In the genomic region with DNA sequence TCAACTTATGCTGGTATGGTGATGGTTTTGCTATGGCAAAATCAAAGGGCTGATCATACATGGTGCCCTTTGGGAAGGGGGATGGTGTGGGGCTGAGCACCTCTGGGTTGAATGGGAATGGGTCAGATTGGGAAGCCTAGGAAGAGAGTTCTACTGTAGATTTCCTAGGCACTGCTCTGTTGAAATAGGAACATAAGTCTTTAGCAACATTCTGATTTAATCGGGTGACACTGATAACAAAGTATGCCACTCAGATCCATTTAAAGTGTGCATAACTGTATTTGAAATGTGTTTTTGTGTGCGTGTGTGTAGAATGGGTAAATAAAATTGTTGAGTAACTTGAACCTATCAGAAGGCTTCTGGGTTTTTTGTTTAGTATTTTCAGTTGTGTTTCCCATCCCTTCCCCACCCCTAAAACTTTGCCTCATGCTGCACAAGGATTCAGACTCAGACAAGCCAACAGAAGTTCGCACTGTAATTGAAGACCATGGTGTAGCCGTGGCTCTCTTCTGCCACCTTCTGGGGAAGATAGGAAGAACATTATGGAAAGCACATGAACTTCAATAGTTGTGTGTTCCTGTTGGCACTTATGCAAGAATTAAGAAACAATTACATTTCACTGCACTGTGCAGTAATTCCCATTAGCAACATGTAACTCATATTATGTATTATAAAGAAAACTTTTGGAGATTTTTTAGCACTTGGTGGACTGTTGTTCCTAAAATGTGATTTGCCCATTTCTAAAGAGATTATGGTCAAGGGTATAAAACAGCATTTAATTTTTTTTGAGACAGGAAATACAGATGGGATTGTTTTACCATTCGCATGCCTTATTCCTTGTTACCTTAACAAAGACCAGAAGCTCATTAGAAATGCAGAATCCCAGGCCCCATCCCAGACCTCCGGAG, we compare ENCODE assay signal across 1 cellular context.
TF ChIP-seq lines count a peak whose summit lies in the region.

No MANE protein-coding gene starts in this region.

TF ChIP-seq in endothelial cell of umbilical vein, 7 proteins besides CTCF, POLR2A, EP300 and RAD21:
- TF ChIP-seq POLR2AphosphoS5 (IDR thresholded peaks at IDR 0.05; ENCODE audit: insufficient read depth, low read depth, low read length) = no peak
- no peak for TF ChIP-seq MYC (IDR thresholded peaks at IDR 0.05; ENCODE audit: low read depth, low read length)
- no peak for TF ChIP-seq MAX (IDR thresholded peaks at IDR 0.05; ENCODE audit: insufficient read depth, insufficient read length)
- no peak for TF ChIP-seq GATA2 (IDR thresholded peaks at IDR 0.05; ENCODE audit: insufficient read depth, insufficient read length, low read depth, low read length)
- TF ChIP-seq FOS (IDR thresholded peaks at IDR 0.05; ENCODE audit: borderline replicate concordance, insufficient read depth, low read length) = no peak
- TF ChIP-seq EZH2 (IDR thresholded peaks at IDR 0.05; ENCODE audit: borderline replicate concordance, low read depth, low read length, severe bottlenecking) = no peak
- no peak for TF ChIP-seq JUN (IDR thresholded peaks at IDR 0.05; ENCODE audit: borderline replicate concordance, insufficient read depth, insufficient read length, low read depth)
TF ChIP-seq in endothelial cell of umbilical vein: peak in this region for 0.
